Comparison of ENCODE assay signal across 21 cellular contexts in the genomic region with DNA sequence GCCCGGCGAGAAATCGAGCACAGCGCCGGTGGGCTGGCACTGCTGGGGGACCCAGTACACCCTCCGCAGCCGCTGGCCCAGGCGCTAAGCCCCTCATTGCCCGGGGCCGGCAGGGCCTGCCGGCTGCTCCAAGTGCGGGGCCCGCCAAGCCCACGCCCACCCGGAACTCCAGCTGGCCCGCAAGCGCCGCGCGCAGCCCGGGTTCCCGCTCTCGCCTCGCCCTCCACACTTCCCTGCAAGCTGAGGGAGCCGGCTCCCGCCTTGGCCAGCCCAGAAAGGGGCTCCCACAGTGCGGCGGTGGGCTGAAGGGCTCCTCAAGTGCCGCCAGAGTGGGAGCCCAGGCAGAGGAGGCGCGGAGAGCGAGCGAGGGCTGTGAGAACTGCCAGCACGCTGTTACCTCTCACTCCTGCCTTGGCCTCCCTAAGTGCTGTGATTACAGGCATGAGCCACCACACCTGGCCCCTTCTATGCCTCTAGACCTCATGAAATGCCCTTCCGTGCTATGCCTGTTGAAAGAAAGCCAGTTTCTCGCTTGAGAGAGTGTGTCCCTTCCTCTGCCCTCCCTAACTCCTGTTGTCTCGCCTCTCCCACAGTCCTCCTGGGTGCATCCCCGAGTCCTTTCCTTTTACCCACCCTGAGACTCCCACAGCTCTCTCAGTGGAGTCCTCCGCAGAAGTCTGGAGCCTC. TPM values are rescaled to one million over a fixed set of nuclear protein-coding genes. Genes with fewer than 3 reads are reported as not detected.
"Had no signal": no experiment of that assay in that cellular context is flagged by ENCODE, and none has a peak within 500 bp of the region (broad histone marks: within the 10 kb centered on the region; RNA-seq: fewer than 3 reads in every experiment).

No MANE protein-coding gene starts in this region.

RNA-seq across cellular contexts. Expression of a gene that starts 47.7 kb away (rescaled TPM):
- total RNA-seq: kidney epithelial cell, left ventricle myocardium inferior, lower leg skin, lung, mesothelial cell of epicardium, natural killer cell, ovary, progenitor cell of endocrine pancreas, pulmonary artery endothelial cell, renal cortical epithelial cell, right atrium auricular region, right lobe of liver, skeletal muscle tissue, smooth muscle cell, thyroid gland, transverse colon, upper lobe of left lung, vagina had no signal
- polyA plus RNA-seq: immature natural killer cell, lung, ovary, smooth muscle cell had no signal

RNA-seq across cellular contexts. Expression of a gene that starts 56.0 kb away (rescaled TPM):
- total RNA-seq: mononuclear cell, right atrium auricular region, skeletal muscle tissue, smooth muscle cell, urinary bladder, vagina had no signal
- polyA plus RNA-seq: immature natural killer cell had no signal
